9 cellular contexts compared by ENCODE assay signal in the genomic region with DNA sequence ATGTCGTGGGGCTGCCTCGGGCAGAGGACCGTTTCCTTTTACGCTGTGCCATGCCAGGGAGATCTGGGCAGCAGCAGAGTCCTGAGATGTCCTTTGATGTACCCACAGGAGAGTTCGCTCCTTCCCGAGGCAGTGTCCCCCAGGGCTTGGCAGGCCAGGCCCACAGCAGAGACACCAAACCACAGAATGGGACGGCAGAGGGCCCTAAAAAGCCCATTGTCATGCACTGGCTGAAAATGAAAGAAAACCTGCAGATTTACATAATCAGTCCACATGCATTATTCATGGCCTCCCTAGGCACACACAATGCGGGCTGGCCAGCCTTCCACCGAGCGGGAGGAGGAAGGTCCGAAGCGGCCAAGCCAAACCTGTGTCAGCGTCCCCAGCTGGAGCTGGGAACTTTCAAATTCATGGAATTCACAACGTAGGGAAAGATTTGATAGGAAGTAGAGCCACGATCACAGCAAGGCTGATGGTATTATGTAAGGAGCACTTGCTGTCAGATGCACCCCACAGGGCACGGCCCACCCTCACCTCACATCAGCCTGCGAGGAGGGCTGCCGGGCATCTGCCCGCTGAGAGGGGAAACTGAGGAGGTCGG.
A peak's percentile ranks its signal among the peaks of the same experiment; 100 is the strongest.
DNase-seq lines count a peak whose midpoint lies in the region; ATAC-seq and TF ChIP-seq lines count a peak whose summit lies in the region.
"Had no signal": no experiment of that assay in that cellular context is flagged by ENCODE, and none has a peak within 500 bp of the region (broad histone marks: within the 10 kb centered on the region; RNA-seq: fewer than 3 reads in every experiment).

No MANE protein-coding gene starts in this region.

- TF ChIP-seq CTCF in choroid plexus epithelial cell (conservative IDR thresholded peaks at IDR 0.05; ENCODE audit: low read depth, low read length): no peak

- DNase-seq in choroid plexus epithelial cell (ENCODE audit: low read depth): peak; percentile 13
- DNase-seq in NCI-H2227 (lab: John Stamatoyannopoulos, UW; ENCODE audit: unreplicated experiment): no peak
- DNase-seq in islet precursor cell: no peak
- DNase-seq in activated CD4-positive, CD25-positive, alpha-beta regulatory T cell (lab: John Stamatoyannopoulos, UW): no peak
- DNase-seq in NCI-H2029 (lab: John Stamatoyannopoulos, UW): no peak
- DNase-seq: NCI-H1436 treated with DMSO at 0.1 percent for 48 hours had no signal

- H2AFZ ChIP-seq in neuron (ENCODE audit: low read depth, low read length): no peak overlapping the region

- H3K27me3 ChIP-seq in neuron (ENCODE audit: insufficient read depth, low read length): peaks cover under 1% of the 10 kb centered on the region

- no peaks in the 10 kb centered on the region for H3K9me3 ChIP-seq in neuron (ENCODE audit: low read length)

- H3K36me3 ChIP-seq in neuron (ENCODE audit: insufficient read depth, low read length): no peaks in the 10 kb centered on the region

- no peak overlapping the region for H3K4me3 ChIP-seq in choroid plexus epithelial cell (ENCODE audit: low read depth, low read length)
- H3K4me3 ChIP-seq in neuron (ENCODE audit: low read length): peak overlapping the region; percentile 21

- H3K4me1 ChIP-seq in neuron (ENCODE audit: insufficient read depth, low read length): peaks cover 41% of the 10 kb centered on the region

- peak; percentile 86 for ATAC-seq in GM18498 (IDR thresholded peaks at IDR 0.05; ENCODE audit: unreplicated experiment)
- ATAC-seq in HG03095 (IDR thresholded peaks at IDR 0.05; ENCODE audit: unreplicated experiment): peak; percentile 60
